Comparison of ENCODE assay signal across 25 cellular contexts in the genomic region with DNA sequence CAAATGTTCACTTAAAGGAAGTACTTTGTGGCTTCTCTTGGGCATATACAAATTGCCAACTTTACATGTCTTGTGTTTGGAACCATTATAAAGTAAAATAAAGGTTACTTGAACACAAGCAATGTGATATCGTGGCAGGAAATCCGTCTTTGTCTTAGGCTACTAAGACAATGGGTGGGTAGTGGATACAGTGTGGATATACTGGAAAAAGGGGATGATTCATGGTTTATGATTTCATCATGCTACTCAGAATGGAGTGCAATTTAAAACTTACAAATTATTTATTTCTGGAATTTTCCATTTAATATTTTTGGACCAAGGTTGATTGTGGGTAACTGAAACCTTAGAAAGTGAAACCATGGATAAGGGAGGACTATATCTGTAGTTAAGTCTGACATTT. TPM values are rescaled to one million over a fixed set of nuclear protein-coding genes. Genes with fewer than 3 reads are reported as not detected.
DNase-seq lines count a peak whose midpoint lies in the region; ATAC-seq lines count a peak whose summit lies in the region.
"Had no signal": no experiment of that assay in that cellular context is flagged by ENCODE, and none has a peak within 500 bp of the region (broad histone marks: within the 10 kb centered on the region; RNA-seq: fewer than 3 reads in every experiment).

No MANE protein-coding gene starts in this region.

- ATAC-seq in sciatic nerve: peak; percentile 52
- no peak for ATAC-seq in GM21723 (IDR thresholded peaks at IDR 0.05; ENCODE audit: unreplicated experiment)
- ATAC-seq: activated CD8-positive, alpha-beta T cell treated with anti-CD3 and anti-CD28 coated beads, Interleukin-2, amount 10 ng/mL, durations not matched to agents 7 days and 5 days; activated naive CD8-positive, alpha-beta T cell treated with anti-CD3 and anti-CD28 coated beads, Interleukin-2, amount 50 U/mL, for 24 hours; gastrocnemius medialis; mucosa of descending colon had no signal

- H3K27me3 ChIP-seq in adipocyte (replicated peaks; ENCODE audit: control insufficient read depth, insufficient read depth, low read length): no peaks in the 10 kb centered on the region
- H3K27me3 ChIP-seq: gastrocnemius medialis had no signal

- no peaks in the 10 kb centered on the region for H3K36me3 ChIP-seq in adipocyte (ENCODE audit: control insufficient read depth, insufficient read depth, low read length, severe bottlenecking)
- H3K36me3 ChIP-seq: gastrocnemius medialis, prostate gland, thoracic aorta had no signal

- intact Hi-C loops in sciatic nerve (cut with DNase I): no loop called here

- peaks cover 19% of the 10 kb centered on the region for H3K4me1 ChIP-seq in adipocyte (ENCODE audit: control insufficient read depth, insufficient read depth, low read length)
- H3K4me1 ChIP-seq: gastrocnemius medialis, prostate gland had no signal

- no peaks in the 10 kb centered on the region for H3K9me3 ChIP-seq in adipocyte (ENCODE audit: control insufficient read depth, low read length)
- H3K9me3 ChIP-seq: gastrocnemius medialis, mucosa of descending colon, prostate gland, thoracic aorta had no signal

- H3K4me3 ChIP-seq in adipocyte (ENCODE audit: low read length): peak overlapping the region; percentile 35
- H3K4me3 ChIP-seq: gastrocnemius medialis, mucosa of descending colon, prostate gland, skin epidermis, thoracic aorta had no signal

- DNase-seq in HT1080 (ENCODE audit: low read depth) (peak; percentile 51), adipocyte (ENCODE audit: low read depth) (no peak), fibroblast of peridontal ligament (ENCODE audit: extremely low read depth) (peak; percentile 15), sciatic nerve (ENCODE audit: low spot score) (no peak), SKM-1 treated with dmso at 0.1 percent for 144 hours (lab: John Stamatoyannopoulos, UW; ENCODE audit: unreplicated experiment) (no peak), C1 segment of cervical spinal cord (lab: John Stamatoyannopoulos, UW) (no peak)
- DNase-seq: activated CD4-positive, alpha-beta T cell treated with anti-CD3 and anti-CD28 coated beads for 1 hour; activated CD8-positive, alpha-beta T cell treated with anti-CD3 and anti-CD28 coated beads, Interleukin-2, amount 10 ng/mL, durations not matched to agents 7 days and 5 days; activated gamma-delta T cell; activated naive CD8-positive, alpha-beta T cell treated with anti-CD3 and anti-CD28 coated beads, Interleukin-2, amount 50 U/mL, for 24 hours; CD8-positive, alpha-beta memory T cell; DMS153; gastrocnemius medialis; hypothalamus; islet precursor cell; mucosa of descending colon; NCI-H1417 treated with DMSO at 0.1 percent for 48 hours; NCI-H526 treated with DMSO at 0.1 percent for 48 hours; stimulated activated CD4-positive, alpha-beta T cell treated with anti-CD3 and anti-CD28 coated beads, Interleukin-2, amount 100 ng/mL, for 48 hours; stimulated activated naive CD4-positive, alpha-beta T cell had no signal

- no peak overlapping the region for H3K9ac ChIP-seq in adipocyte (ENCODE audit: low read length)

RNA-seq across cellular contexts. Expression of a gene that starts 48.4 kb away (rescaled TPM):
- not detected in 2 replicates for total RNA-seq in HT1080 (2014; rRNA removed; shearing (Covaris generic))
- polyA plus RNA-seq in HT1080 (2015; cell fraction: cytosol; rRNA removed): not detected in 2 replicates
- polyA plus RNA-seq in HT1080 (2015; cell fraction: nucleus; rRNA removed): not detected in 2 replicates
- not detected for total RNA-seq in sciatic nerve
- total RNA-seq: activated CD8-positive, alpha-beta T cell treated with anti-CD3 and anti-CD28 coated beads, Interleukin-2, amount 10 ng/mL, durations not matched to agents 7 days and 5 days; CD8-positive, alpha-beta memory T cell; thoracic aorta had no signal
- polyA plus RNA-seq: CD8-positive, alpha-beta memory T cell; neural cell had no signal

Comparison
In these comparisons a context has a peak if more than half of its experiments do, and no peak if none do; other contexts are left out.
1. DNase-seq: peak in HT1080 (single experiment) and fibroblast of peridontal ligament (single experiment); none in adipocyte (single experiment), sciatic nerve (single experiment), SKM-1 treated with dmso at 0.1 percent for 144 hours (single experiment) and C1 segment of cervical spinal cord (0 of 14).